Comparison of ENCODE assay signal across 20 cellular contexts in the genomic region with DNA sequence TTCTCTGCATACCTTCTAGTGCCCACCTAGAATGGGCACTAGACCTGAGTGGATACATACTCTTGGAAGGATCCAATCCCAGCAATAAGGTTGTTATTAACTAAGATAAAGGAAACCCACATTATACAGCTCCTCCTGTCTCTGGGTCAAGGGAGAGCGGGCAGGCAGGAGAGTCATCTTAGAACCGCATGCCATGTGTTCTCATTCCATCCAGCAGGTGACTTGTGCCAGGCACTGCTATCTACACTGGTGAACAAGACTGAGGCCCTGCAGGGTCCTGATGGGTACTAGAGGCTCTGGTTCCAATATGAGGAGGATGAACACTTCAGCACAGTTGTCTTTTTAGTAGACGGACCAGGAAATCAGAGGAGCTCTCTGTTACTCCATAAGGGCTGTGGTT. TPM values are rescaled to one million over a fixed set of nuclear protein-coding genes. Genes with fewer than 3 reads are reported as not detected.
A peak's percentile ranks its signal among the peaks of the same experiment; 100 is the strongest.
DNase-seq lines count a peak whose midpoint lies in the region; ATAC-seq and TF ChIP-seq lines count a peak whose summit lies in the region.
"Had no signal": no experiment of that assay in that cellular context is flagged by ENCODE, and none has a peak within 500 bp of the region (broad histone marks: within the 10 kb centered on the region; RNA-seq: fewer than 3 reads in every experiment).

No MANE protein-coding gene starts in this region.

- 0 out of 2 replicates have a peak, but pooled peaks cover 3% of the 10 kb centered on the region for H3F3A ChIP-seq in GM23338 (replicated peaks; ENCODE audit: low read depth)

- H3K36me3 Mint-ChIP-seq in GM23338 (ENCODE audit: low read depth) (no peaks in the 10 kb centered on the region; the same call in 2 of the 3 replicates), endodermal cell (ENCODE audit: low read depth) (no peaks in the 10 kb centered on the region)
- H3K36me3 Mint-ChIP-seq: CD4-positive, alpha-beta memory T cell had no signal

- H3K4me3 Mint-ChIP-seq in GM23338 (no peak overlapping the region), endodermal cell (no peak overlapping the region)
- H3K4me3 Mint-ChIP-seq: CD4-positive, alpha-beta memory T cell; IgD-negative memory B cell had no signal

- H3K9me2 ChIP-seq in GM23338 (ENCODE audit: insufficient read depth) = no peaks in the 10 kb centered on the region

- no peaks in the 10 kb centered on the region for H3K36me3 ChIP-seq in GM23338 (ENCODE audit: insufficient read depth)
- H3K36me3 ChIP-seq in endodermal cell (ENCODE audit: control insufficient read depth, insufficient read depth, low read length) = no peaks in the 10 kb centered on the region
- H3K36me3 ChIP-seq in osteoblast (ENCODE audit: insufficient read depth, low read length) = no peaks in the 10 kb centered on the region
- H3K36me3 ChIP-seq: BLaER1 treated with 17β-estradiol and CSF1 and Interleukin-3, amounts not matched to agents 10 nM and 100 nM had no signal

- H3K4me1 Mint-ChIP-seq in GM23338 (peaks cover 5% of the 10 kb centered on the region; the same call in 1 of the 3 replicates), endodermal cell (peaks cover 7% of the 10 kb centered on the region)

- no peaks in the 10 kb centered on the region for H3K4me1 ChIP-seq in GM23338 (ENCODE audit: insufficient read depth)
- peaks cover 4% of the 10 kb centered on the region for H3K4me1 ChIP-seq in endodermal cell (ENCODE audit: control insufficient read depth, insufficient read depth, low read length)
- H3K4me1 ChIP-seq in osteoblast (ENCODE audit: insufficient read depth, low read length) = peaks cover 18% of the 10 kb centered on the region

- WGBS in endodermal cell (ENCODE audit: insufficient coverage in 1 of 2, insufficient read length in 1 of 2), 2 experiments = 90 to 94% methylated on average over 3 of the region's 3 CpGs

- H4K20me1 ChIP-seq in GM23338 (replicated peaks; ENCODE audit: insufficient read depth) (no peaks in the 10 kb centered on the region), osteoblast (ENCODE audit: insufficient read depth, low read length) (no peaks in the 10 kb centered on the region)
- H4K20me1 ChIP-seq: BLaER1 treated with 17β-estradiol and CSF1 and Interleukin-3, amounts not matched to agents 10 nM and 100 nM had no signal

- H3K9me3 Mint-ChIP-seq in GM23338 = no peaks in the 10 kb centered on the region; the same call in 2 of the 3 replicates
- H3K9me3 Mint-ChIP-seq in endodermal cell = no peaks in the 10 kb centered on the region
- H3K9me3 Mint-ChIP-seq: CD4-positive, alpha-beta memory T cell had no signal

- H3K27ac ChIP-seq in GM23338 (ENCODE audit: low read depth) (no peak overlapping the region), endodermal cell (ENCODE audit: low read depth, low read length) (no peak overlapping the region), osteoblast (ENCODE audit: low read depth, low read length) (no peak overlapping the region)
- H3K27ac ChIP-seq: BLaER1 treated with 17β-estradiol and CSF1 and Interleukin-3, amounts not matched to agents 10 nM and 100 nM; KMS-11; SK-N-MC had no signal

- no peak overlapping the region for H3K9ac ChIP-seq in endodermal cell (ENCODE audit: extremely low read depth, low read length, poor library complexity, severe bottlenecking)
- H3K9ac ChIP-seq: BLaER1 treated with 17β-estradiol and CSF1 and Interleukin-3, amounts not matched to agents 10 nM and 100 nM; KMS-11 had no signal

- no peak overlapping the region for H3K4me2 ChIP-seq in GM23338
- H3K4me2 ChIP-seq in osteoblast (ENCODE audit: insufficient read depth, low read length) = no peak overlapping the region
- H3K4me2 ChIP-seq: BLaER1 treated with 17β-estradiol and CSF1 and Interleukin-3, amounts not matched to agents 10 nM and 100 nM; KMS-11 had no signal

- DNase-seq in GM23338 (ENCODE audit: low spot score) = peak; percentile 33
- peak; percentile 30 for DNase-seq in RPMI8226
- DNase-seq in endodermal cell = no peak
- no peak for DNase-seq in osteoblast (ENCODE audit: insufficient read length, low spot score, missing footprints)
- no peak for DNase-seq in GOT3 (lab: John Stamatoyannopoulos, UW)
- DNase-seq in DMS153 (lab: John Stamatoyannopoulos, UW) = no peak
- DNase-seq: AML-193; CD4-positive, alpha-beta memory T cell; COR-L47; MM.1S; NCI-H2029; NCI-H446; NCI-H526; SIG-M5 had no signal

- peaks cover 2% of the 10 kb centered on the region for H3K27me3 Mint-ChIP-seq in GM23338 (ENCODE audit: insufficient read depth, low read depth, poor library complexity)
- peaks cover 53% of the 10 kb centered on the region for H3K27me3 Mint-ChIP-seq in endodermal cell (ENCODE audit: insufficient read depth)

- H2AFZ ChIP-seq in GM23338 (no peak overlapping the region), osteoblast (ENCODE audit: low read length) (no peak overlapping the region)

- peak in 1 of 2 experiments; percentile 32; a peak in 1 of 4 replicates for TF ChIP-seq CTCF in GM23338 (conservative IDR thresholded peaks at IDR 0.05; ENCODE audit: low read depth in 2 of 2)
- peak; percentile 60 for TF ChIP-seq CTCF in endodermal cell (conservative IDR thresholded peaks at IDR 0.05)
- peak; percentile 9 for TF ChIP-seq CTCF in osteoblast (IDR thresholded peaks at IDR 0.05; ENCODE audit: extremely low read depth, low read depth, low read length)

- H3K27me3 ChIP-seq in GM23338 (ENCODE audit: insufficient read depth) (no peaks in the 10 kb centered on the region), endodermal cell (ENCODE audit: control insufficient read depth, insufficient read depth, low read length, poor library complexity, severe bottlenecking) (peaks cover 62% of the 10 kb centered on the region), osteoblast (ENCODE audit: insufficient read depth, low read length) (peaks cover 5% of the 10 kb centered on the region)
- H3K27me3 ChIP-seq: BLaER1 treated with 17β-estradiol and CSF1 and Interleukin-3, amounts not matched to agents 10 nM and 100 nM had no signal

- no peaks in the 10 kb centered on the region for H3K9me3 ChIP-seq in endodermal cell (ENCODE audit: control insufficient read depth, low read length)
- H3K9me3 ChIP-seq in osteoblast (ENCODE audit: low read depth, low read length) = peaks cover 4% of the 10 kb centered on the region
- H3K9me3 ChIP-seq: BLaER1 treated with 17β-estradiol and CSF1 and Interleukin-3, amounts not matched to agents 10 nM and 100 nM had no signal

- H3K4me3 ChIP-seq in GM23338 (no peak overlapping the region), endodermal cell (ENCODE audit: low read length) (no peak overlapping the region), osteoblast (ENCODE audit: insufficient read depth, low read length) (no peak overlapping the region)
- H3K4me3 ChIP-seq: BLaER1 treated with 17β-estradiol and CSF1 and Interleukin-3, amounts not matched to agents 10 nM and 100 nM; SK-N-MC had no signal

- peak; percentile 38; the same call in 2 of the 3 replicates for ATAC-seq in GM23338
- no peak for ATAC-seq in HG03108 (IDR thresholded peaks at IDR 0.05; ENCODE audit: unreplicated experiment)
- ATAC-seq: Panc1 had no signal

- H3K79me2 ChIP-seq in GM23338 (replicated peaks; ENCODE audit: insufficient read depth) = no peaks in the 10 kb centered on the region
- H3K79me2 ChIP-seq in osteoblast (ENCODE audit: insufficient read depth, low read length) = no peaks in the 10 kb centered on the region

- H3K27ac Mint-ChIP-seq in GM23338 (no peak overlapping the region), endodermal cell (no peak overlapping the region)
- H3K27ac Mint-ChIP-seq: CD4-positive, alpha-beta memory T cell had no signal

TF ChIP-seq in GM23338, 12 proteins besides CTCF, POLR2A, EP300 and RAD21 (continues in another document):
- no peak for TF ChIP-seq CREB1 (CRISPR knock-in tag; IDR thresholded peaks at IDR 0.05; ENCODE audit: low read depth)
- TF ChIP-seq, protein P1, sequence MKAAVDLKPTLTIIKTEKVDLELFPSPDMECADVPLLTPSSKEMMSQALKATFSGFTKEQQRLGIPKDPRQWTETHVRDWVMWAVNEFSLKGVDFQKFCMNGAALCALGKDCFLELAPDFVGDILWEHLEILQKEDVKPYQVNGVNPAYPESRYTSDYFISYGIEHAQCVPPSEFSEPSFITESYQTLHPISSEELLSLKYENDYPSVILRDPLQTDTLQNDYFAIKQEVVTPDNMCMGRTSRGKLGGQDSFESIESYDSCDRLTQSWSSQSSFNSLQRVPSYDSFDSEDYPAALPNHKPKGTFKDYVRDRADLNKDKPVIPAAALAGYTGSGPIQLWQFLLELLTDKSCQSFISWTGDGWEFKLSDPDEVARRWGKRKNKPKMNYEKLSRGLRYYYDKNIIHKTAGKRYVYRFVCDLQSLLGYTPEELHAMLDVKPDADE (IDR thresholded peaks at IDR 0.05) = no peak
- TF ChIP-seq ZNF114 (CRISPR knock-in tag; IDR thresholded peaks at IDR 0.05) = no peak
- TF ChIP-seq EZH2phosphoT487 (IDR thresholded peaks at IDR 0.05; ENCODE audit: unreplicated experiment) = no peak
- TF ChIP-seq EZH2 (IDR thresholded peaks at IDR 0.05; ENCODE audit: low read depth, unreplicated experiment) = no peak

RNA-seq across cellular contexts. Expression of a gene that starts 5.9 kb away (rescaled TPM):
- not detected in 2 replicates for total RNA-seq in GM23338 (2014; rRNA removed; shearing (Covaris generic))
- not detected in 2 replicates for polyA plus RNA-seq in GM23338 (2016; fragmentation: Nextera tagmentation; extraction: Ambion mirVana)
- total RNA-seq in endodermal cell (not detected), osteoblast (not detected in 2 replicates)
- polyA plus RNA-seq in endodermal cell (2013, experiment 1 of 2) = not detected
- polyA plus RNA-seq in endodermal cell (2013, experiment 2 of 2) = not detected
- total RNA-seq: CD4-positive, alpha-beta memory T cell had no signal
- polyA plus RNA-seq: CD4-positive, alpha-beta memory T cell had no signal

RNA-seq across cellular contexts. Expression of a gene that starts 18.9 kb away (rescaled TPM):
- not detected in 2 replicates for total RNA-seq in GM23338 (2014; rRNA removed; shearing (Covaris generic))
- not detected in 2 replicates for polyA plus RNA-seq in GM23338 (2016; fragmentation: Nextera tagmentation; extraction: Ambion mirVana)
- not detected for total RNA-seq in endodermal cell
- polyA plus RNA-seq in endodermal cell (2013, experiment 1 of 2) = not detected
- polyA plus RNA-seq in endodermal cell (2013, experiment 2 of 2) = not detected
- total RNA-seq in osteoblast = not detected in 2 replicates
- total RNA-seq: CD4-positive, alpha-beta memory T cell had no signal
- polyA plus RNA-seq: CD4-positive, alpha-beta memory T cell; IgD-negative memory B cell had no signal

RNA-seq across cellular contexts. Expression of a gene that starts 27.3 kb away (rescaled TPM):
- total RNA-seq in GM23338 (2014; rRNA removed; shearing (Covaris generic)) = not detected in 2 replicates
- not detected in 2 replicates for polyA plus RNA-seq in GM23338 (2016; fragmentation: Nextera tagmentation; extraction: Ambion mirVana)
- total RNA-seq in endodermal cell (not detected), osteoblast (under 0.01 TPM in 1 of 2 replicates, not detected in the other)
- polyA plus RNA-seq in endodermal cell (2013, experiment 1 of 2) = not detected
- not detected for polyA plus RNA-seq in endodermal cell (2013, experiment 2 of 2)
- total RNA-seq: CD4-positive, alpha-beta memory T cell had no signal
- polyA plus RNA-seq: CD4-positive, alpha-beta memory T cell had no signal

RNA-seq across cellular contexts. Expression of a gene that starts 41.9 kb away (rescaled TPM):
- total RNA-seq in GM23338 (2014; rRNA removed; shearing (Covaris generic)) = not detected in 2 replicates
- not detected in 2 replicates for polyA plus RNA-seq in GM23338 (2016; fragmentation: Nextera tagmentation; extraction: Ambion mirVana)
- total RNA-seq in endodermal cell (not detected), osteoblast (not detected in 2 replicates)
- not detected for polyA plus RNA-seq in endodermal cell (2013, experiment 1 of 2)
- not detected for polyA plus RNA-seq in endodermal cell (2013, experiment 2 of 2)
- polyA plus RNA-seq: CD4-positive, alpha-beta memory T cell; IgD-negative memory B cell had no signal

RNA-seq across cellular contexts. Expression of a gene that starts 50.4 kb away (rescaled TPM):
- total RNA-seq in GM23338 (2014; rRNA removed; shearing (Covaris generic)) = not detected in 2 replicates
- not detected in 2 replicates for polyA plus RNA-seq in GM23338 (2016; fragmentation: Nextera tagmentation; extraction: Ambion mirVana)
- total RNA-seq in endodermal cell (1 to 10 TPM in 1 of 2 donors, under 1 TPM in 1; 0.75 to 1.5 TPM), osteoblast (under 0.01 TPM in 1 of 2 replicates, not detected in the other)
- polyA plus RNA-seq in endodermal cell (2013, experiment 1 of 2) = 0.53 TPM
- 0.70 TPM for polyA plus RNA-seq in endodermal cell (2013, experiment 2 of 2)
- total RNA-seq: CD4-positive, alpha-beta memory T cell had no signal
- polyA plus RNA-seq: CD4-positive, alpha-beta memory T cell had no signal

Comparison
In these comparisons a context has a peak if more than half of its experiments do, and no peak if none do; other contexts are left out.
1. DNase-seq: peak in GM23338 (single experiment) and RPMI8226 (single experiment); none in endodermal cell (single experiment), osteoblast (single experiment), GOT3 (single experiment) and DMS153 (single experiment).